1 cellular context compared by ENCODE assay signal in genomic region chr5:150293091-150293941, GRCh38.
TF ChIP-seq lines count a peak whose summit lies in the region.

No MANE protein-coding gene starts in this region.

TF ChIP-seq in GM23338, 12 proteins besides CTCF, POLR2A, EP300 and RAD21:
- no peak for TF ChIP-seq JUNB (IDR thresholded peaks at IDR 0.05; ENCODE audit: unreplicated experiment)
- TF ChIP-seq POLR2AphosphoS5 (IDR thresholded peaks at IDR 0.05; ENCODE audit: low read depth), result no peak
- no peak for TF ChIP-seq NANOG (IDR thresholded peaks at IDR 0.05; ENCODE audit: borderline replicate concordance)
- no peak for TF ChIP-seq EZH2phosphoT487 (IDR thresholded peaks at IDR 0.05; ENCODE audit: unreplicated experiment)
- TF ChIP-seq ZNF462 (CRISPR knock-in tag; IDR thresholded peaks at IDR 0.05), result no peak
- no peak for TF ChIP-seq STAT1 (IDR thresholded peaks at IDR 0.05; ENCODE audit: unreplicated experiment)
- no peak for TF ChIP-seq ETS1 (IDR thresholded peaks at IDR 0.05)
TF ChIP-seq in GM23338: peak in this region for 0.
